In the genomic region with DNA sequence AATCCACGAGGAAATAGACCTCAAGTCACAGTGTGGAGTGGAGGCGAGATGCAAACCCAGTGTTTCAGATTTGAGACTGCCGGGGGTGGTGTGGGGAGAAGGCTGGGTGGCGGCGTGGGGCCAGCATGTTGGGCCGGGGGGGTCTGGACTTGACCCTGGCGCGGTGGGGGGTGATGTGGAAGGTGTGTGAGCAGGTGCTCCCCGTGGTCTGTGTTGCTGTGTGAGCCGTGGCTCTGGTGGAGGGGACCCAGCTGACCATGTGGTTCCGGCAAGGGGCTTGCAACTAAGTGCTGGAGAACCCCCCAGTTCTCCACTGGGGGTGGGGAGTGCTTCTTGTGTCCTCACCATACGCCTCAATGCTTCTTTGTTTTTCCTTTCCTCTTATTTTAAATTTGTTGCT, we compare ENCODE assay signal across 12 cellular contexts. TPM values are rescaled to one million over a fixed set of nuclear protein-coding genes. Genes with fewer than 3 reads are reported as not detected.
DNase-seq lines count a peak whose midpoint lies in the region; ATAC-seq and TF ChIP-seq lines count a peak whose summit lies in the region.
"Had no signal": no experiment of that assay in that cellular context is flagged by ENCODE, and none has a peak within 500 bp of the region (broad histone marks: within the 10 kb centered on the region; RNA-seq: fewer than 3 reads in every experiment).

No MANE protein-coding gene starts in this region.

- H3K9me3 Mint-ChIP-seq in nephron, result no peaks in the 10 kb centered on the region

- POLR2A ChIA-PET in HCT116 (lab: Charles Lee), result no interaction called here

- RAD21 ChIA-PET in HCT116 (lab: Charles Lee; ENCODE audit: low non-redundant PET in 1 of 2, low total read pairs in 2 of 2, uncharacterized antibody in 2 of 2, unreplicated experiment in 2 of 2), result no interaction called here

- no TSS peak for BruUV-seq in HCT116 (replicated peaks; lab: Mats Ljungman, UMichigan)

- H3K4me1 ChIP-seq in BLaER1 (peaks cover 91% of the 10 kb centered on the region), HCT116 (ENCODE audit: control insufficient read depth in 1 of 2, insufficient read depth in 2 of 2, low read length in 2 of 2) (peaks cover 6 to 31% of the 10 kb centered on the region in 2 experiments; a peak in 3 of 4 replicates), breast epithelium (peaks cover 17 to 65% of the 10 kb centered on the region in 2 donors), Karpas-422 (ENCODE audit: low read length) (no peaks in the 10 kb centered on the region; the same call in 1 of the 2 replicates)

- H3K27ac Mint-ChIP-seq in nephron, result peak overlapping the region; percentile 16 to 81 (median 40)

- peaks cover 92% of the 10 kb centered on the region for H3K36me3 ChIP-seq in BLaER1
- peaks cover 3 to 16% of the 10 kb centered on the region in 2 experiments; a peak in 1 of 4 replicates for H3K36me3 ChIP-seq in HCT116 (ENCODE audit: control insufficient read depth in 1 of 2, insufficient read depth in 2 of 2, low read length in 2 of 2)
- H3K36me3 ChIP-seq in breast epithelium, result no peaks in the 10 kb centered on the region
- peaks cover 18% of the 10 kb centered on the region for H3K36me3 ChIP-seq in Karpas-422 (ENCODE audit: insufficient read depth, low read length)

- H3K4me1 Mint-ChIP-seq in nephron, result peaks cover 75% of the 10 kb centered on the region

- TF ChIP-seq CTCF in HCT116 (IDR thresholded peaks at IDR 0.05 in 2 of 3, conservative IDR thresholded peaks at IDR 0.05 in 1 of 3; ENCODE audit: borderline replicate concordance in 1 of 3, insufficient read depth in 1 of 3, low read depth in 2 of 3, low read length in 2 of 3), result no peak
- no peak for TF ChIP-seq CTCF in breast epithelium (IDR thresholded peaks at IDR 0.05)
- no peak for TF ChIP-seq CTCF in nephron (IDR thresholded peaks at IDR 0.05; ENCODE audit: unreplicated experiment in 3 of 3)

- TF ChIP-seq POLR2A in HCT116 (IDR thresholded peaks at IDR 0.05; ENCODE audit: borderline replicate concordance, extremely low read depth, insufficient read depth, insufficient read length) (no peak), breast epithelium (IDR thresholded peaks at IDR 0.05) (no peak)

- peaks cover 100% of the 10 kb centered on the region for H3K79me2 ChIP-seq in HCT116 (ENCODE audit: insufficient read depth, low read length)
- peaks cover 100% of the 10 kb centered on the region for H3K79me2 ChIP-seq in Karpas-422 (ENCODE audit: low read length)

- H3K9me2 ChIP-seq in HCT116 (ENCODE audit: insufficient read depth) (no peaks in the 10 kb centered on the region), Karpas-422 (replicated peaks; ENCODE audit: insufficient read depth, low read length) (no peaks in the 10 kb centered on the region)

- peaks cover 100% of the 10 kb centered on the region for H4K20me1 ChIP-seq in BLaER1
- H4K20me1 ChIP-seq in HCT116 (ENCODE audit: insufficient read depth), result peaks cover 36% of the 10 kb centered on the region
- H4K20me1 ChIP-seq in Karpas-422 (ENCODE audit: insufficient read depth, low read depth, low read length), result peaks cover 87% of the 10 kb centered on the region

- no peak for ATAC-seq in HCT116
- ATAC-seq in GM19395 (IDR thresholded peaks at IDR 0.05; ENCODE audit: unreplicated experiment), result no peak

- no peak overlapping the region for H3K9ac ChIP-seq in BLaER1
- no peak overlapping the region for H3K9ac ChIP-seq in HCT116 (ENCODE audit: low read length)
- no peak overlapping the region for H3K9ac ChIP-seq in Karpas-422 (ENCODE audit: low read length)

- no peak for TF ChIP-seq RAD21 in HCT116 (IDR thresholded peaks at IDR 0.05; ENCODE audit: low read depth)

- H3K36me3 Mint-ChIP-seq in nephron (ENCODE audit: low read depth), result peaks cover 44% of the 10 kb centered on the region

- intact Hi-C loops in HCT116 (cut with micrococcal nuclease) (no loop called here), breast epithelium (cut with DNase I; ENCODE audit: low total_unique reads) (no loop called here)

- peaks cover 6% of the 10 kb centered on the region for H3K9me3 ChIP-seq in BLaER1
- H3K9me3 ChIP-seq in HCT116 (ENCODE audit: control insufficient read depth in 1 of 2, insufficient read depth in 1 of 2, low read depth in 1 of 2, low read length in 2 of 2), result no peaks in the 10 kb centered on the region
- H3K9me3 ChIP-seq in breast epithelium, result no peaks in the 10 kb centered on the region
- no peaks in the 10 kb centered on the region for H3K9me3 ChIP-seq in Karpas-422 (ENCODE audit: low read length)
- H3K9me3 ChIP-seq: upper lobe of left lung had no signal

- no peaks in the 10 kb centered on the region for H3K27me3 Mint-ChIP-seq in nephron (ENCODE audit: low read depth)

- peak overlapping the region; percentile 10 for H3K4me2 ChIP-seq in BLaER1
- H3K4me2 ChIP-seq in HCT116 (ENCODE audit: low read length), result no peak overlapping the region
- no peak overlapping the region for H3K4me2 ChIP-seq in Karpas-422 (ENCODE audit: low read depth, low read length, poor library complexity, severe bottlenecking)

- no peaks in the 10 kb centered on the region for H3K27me3 ChIP-seq in BLaER1
- no peaks in the 10 kb centered on the region for H3K27me3 ChIP-seq in HCT116 (ENCODE audit: insufficient read depth, low read length)
- H3K27me3 ChIP-seq in breast epithelium, result no peaks in the 10 kb centered on the region
- H3K27me3 ChIP-seq in Karpas-422 (ENCODE audit: low read length), result no peaks in the 10 kb centered on the region
- H3K27me3 ChIP-seq: upper lobe of left lung had no signal

- DNase-seq in HCT116 (ENCODE audit: low read depth, low spot score), result no peak
- DNase-seq in breast epithelium (ENCODE audit: low spot score in 2 of 2), result no peak
- DNase-seq in NCI-H524 (lab: John Stamatoyannopoulos, UW), result no peak
- no peak for DNase-seq in EL
- no peak for DNase-seq in Karpas-422
- DNase-seq: dermis blood vessel endothelial cell, NCI-H2081 treated with DMSO at 0.1 percent for 48 hours, T-helper 9 cell, upper lobe of left lung had no signal

- H3K4me3 ChIP-seq in BLaER1 (no peak overlapping the region), HCT116 (replicated peaks in 1 of 2; ENCODE audit: low read depth in 1 of 2, low read length in 2 of 2) (no peak overlapping the region), breast epithelium (no peak overlapping the region), Karpas-422 (ENCODE audit: low read length) (no peak overlapping the region)
- H3K4me3 ChIP-seq: upper lobe of left lung had no signal

- H2AFZ ChIP-seq in HCT116 (ENCODE audit: low read depth, low read length, poor library complexity, severe bottlenecking) (no peak overlapping the region), Karpas-422 (ENCODE audit: low read length) (no peak overlapping the region)

- CTCF ChIA-PET in HCT116 (lab: Charles Lee), result no interaction called here

- no peak overlapping the region for H3K27ac ChIP-seq in BLaER1
- H3K27ac ChIP-seq in HCT116 (ENCODE audit: low read depth, low read length), result no peak overlapping the region
- peak overlapping the region; percentile 78 to 90 for H3K27ac ChIP-seq in breast epithelium
- no peak overlapping the region for H3K27ac ChIP-seq in Karpas-422 (ENCODE audit: low read length)

- H3K4me3 Mint-ChIP-seq in nephron, result no peak overlapping the region

TF ChIP-seq in HCT116, 20 proteins besides CTCF, POLR2A, EP300 and RAD21:
- no peak for TF ChIP-seq EZH2phosphoT487 (IDR thresholded peaks at IDR 0.05; ENCODE audit: borderline replicate concordance)
- TF ChIP-seq, protein P1, sequence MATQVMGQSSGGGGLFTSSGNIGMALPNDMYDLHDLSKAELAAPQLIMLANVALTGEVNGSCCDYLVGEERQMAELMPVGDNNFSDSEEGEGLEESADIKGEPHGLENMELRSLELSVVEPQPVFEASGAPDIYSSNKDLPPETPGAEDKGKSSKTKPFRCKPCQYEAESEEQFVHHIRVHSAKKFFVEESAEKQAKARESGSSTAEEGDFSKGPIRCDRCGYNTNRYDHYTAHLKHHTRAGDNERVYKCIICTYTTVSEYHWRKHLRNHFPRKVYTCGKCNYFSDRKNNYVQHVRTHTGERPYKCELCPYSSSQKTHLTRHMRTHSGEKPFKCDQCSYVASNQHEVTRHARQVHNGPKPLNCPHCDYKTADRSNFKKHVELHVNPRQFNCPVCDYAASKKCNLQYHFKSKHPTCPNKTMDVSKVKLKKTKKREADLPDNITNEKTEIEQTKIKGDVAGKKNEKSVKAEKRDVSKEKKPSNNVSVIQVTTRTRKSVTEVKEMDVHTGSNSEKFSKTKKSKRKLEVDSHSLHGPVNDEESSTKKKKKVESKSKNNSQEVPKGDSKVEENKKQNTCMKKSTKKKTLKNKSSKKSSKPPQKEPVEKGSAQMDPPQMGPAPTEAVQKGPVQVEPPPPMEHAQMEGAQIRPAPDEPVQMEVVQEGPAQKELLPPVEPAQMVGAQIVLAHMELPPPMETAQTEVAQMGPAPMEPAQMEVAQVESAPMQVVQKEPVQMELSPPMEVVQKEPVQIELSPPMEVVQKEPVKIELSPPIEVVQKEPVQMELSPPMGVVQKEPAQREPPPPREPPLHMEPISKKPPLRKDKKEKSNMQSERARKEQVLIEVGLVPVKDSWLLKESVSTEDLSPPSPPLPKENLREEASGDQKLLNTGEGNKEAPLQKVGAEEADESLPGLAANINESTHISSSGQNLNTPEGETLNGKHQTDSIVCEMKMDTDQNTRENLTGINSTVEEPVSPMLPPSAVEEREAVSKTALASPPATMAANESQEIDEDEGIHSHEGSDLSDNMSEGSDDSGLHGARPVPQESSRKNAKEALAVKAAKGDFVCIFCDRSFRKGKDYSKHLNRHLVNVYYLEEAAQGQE (IDR thresholded peaks at IDR 0.05; ENCODE audit: low read depth), result no peak
- TF ChIP-seq POLR2AphosphoS5 (IDR thresholded peaks at IDR 0.05; ENCODE audit: low read depth, low read length), result 0 out of 2 replicates have a peak, but pooled peaks have one; percentile 23
- no peak for TF ChIP-seq JUND (IDR thresholded peaks at IDR 0.05)

RNA-seq across cellular contexts. Expression of a gene that starts 25.8 kb away (rescaled TPM):
- 170 TPM for total RNA-seq in HCT116 (2021; ENCODE audit: unreplicated experiment)
- polyA plus RNA-seq in HCT116 (2012), result 59.0 and 60.8 TPM in 2 replicates
- 100 to 1,000 TPM in 2 of 3 donors, 10 to 100 TPM in 1; 95.9 to 143 (median 102) TPM for total RNA-seq in breast epithelium
- 83.8 and 87.6 TPM in 2 replicates for total RNA-seq in Karpas-422 (2014; rRNA removed; shearing (Covaris generic); ENCODE audit: low replicate concordance)

Comparison
In these comparisons a context has a peak if more than half of its experiments do, and no peak if none do; other contexts are left out.
1. H3K27ac ChIP-seq: peak in breast epithelium (2 of 2); none in BLaER1 (single experiment), HCT116 (single experiment) and Karpas-422 (single experiment).